8 cellular contexts compared by ENCODE assay signal in the genomic region with DNA sequence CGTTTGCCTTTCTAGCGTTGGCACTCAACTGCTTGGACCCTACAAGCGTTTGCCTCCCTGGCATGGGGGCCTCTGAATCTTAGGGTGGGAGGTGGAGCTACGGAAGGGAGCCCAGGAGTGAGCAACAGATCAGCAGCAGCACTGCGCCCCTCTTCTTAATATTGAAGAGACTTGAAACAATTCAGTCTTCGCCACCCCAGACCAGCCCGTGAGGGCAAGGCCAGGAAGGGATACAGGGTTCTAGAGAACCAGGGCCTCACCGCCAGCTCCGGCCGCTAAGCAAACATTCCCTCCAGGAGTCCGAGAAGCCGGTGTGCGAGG. TPM values are rescaled to one million over a fixed set of nuclear protein-coding genes. Genes with fewer than 3 reads are reported as not detected.
DNase-seq lines count a peak whose midpoint lies in the region; ATAC-seq, FAIRE-seq and TF ChIP-seq lines count a peak whose summit lies in the region.

No MANE protein-coding gene starts in this region.

- peaks cover 64% of the 10 kb centered on the region for H3K27me3 Mint-ChIP-seq in activated T-cell treated with anti-CD3 and anti-CD28 coated beads, Interleukin-2, amount 50 U/mL, for 24 hours
- H3K27me3 Mint-ChIP-seq in central memory CD8-positive, alpha-beta T cell, result peaks cover 64% of the 10 kb centered on the region
- H3K27me3 Mint-ChIP-seq in mesothelial cell of epicardium (ENCODE audit: low read depth), result peaks cover 4% of the 10 kb centered on the region

- no peaks in the 10 kb centered on the region for H3K27me3 ChIP-seq in tibial artery

- no peaks in the 10 kb centered on the region for H3K9me3 Mint-ChIP-seq in activated T-cell treated with anti-CD3 and anti-CD28 coated beads, Interleukin-2, amount 50 U/mL, for 24 hours
- no peaks in the 10 kb centered on the region for H3K9me3 Mint-ChIP-seq in central memory CD8-positive, alpha-beta T cell
- no peaks in the 10 kb centered on the region for H3K9me3 Mint-ChIP-seq in mesothelial cell of epicardium

- peak overlapping the region; percentile 31 for H3K4me3 Mint-ChIP-seq in activated T-cell treated with anti-CD3 and anti-CD28 coated beads, Interleukin-2, amount 50 U/mL, for 24 hours
- peak overlapping the region; percentile 71 for H3K4me3 Mint-ChIP-seq in central memory CD8-positive, alpha-beta T cell
- peak overlapping the region; percentile 80 for H3K4me3 Mint-ChIP-seq in mesothelial cell of epicardium

- peaks cover 17% of the 10 kb centered on the region for H3K4me1 Mint-ChIP-seq in activated T-cell treated with anti-CD3 and anti-CD28 coated beads, Interleukin-2, amount 50 U/mL, for 24 hours (ENCODE audit: low read depth)
- no peaks in the 10 kb centered on the region for H3K4me1 Mint-ChIP-seq in central memory CD8-positive, alpha-beta T cell
- H3K4me1 Mint-ChIP-seq in mesothelial cell of epicardium, result peaks cover 45% of the 10 kb centered on the region

- peak overlapping the region; percentile 84 to 91 for H3K4me3 ChIP-seq in tibial artery

- H3K27ac ChIP-seq in tibial artery, result peak overlapping the region; percentile 93 to 100

- DNase-seq in activated T-cell treated with anti-CD3 and anti-CD28 coated beads, Interleukin-2, amount 50 U/mL, for 24 hours, result no peak
- DNase-seq in activated T-cell treated with anti-CD3 and anti-CD28 coated beads, Interleukin-2, amount 50 U/mL, for 1 hour, result no peak
- DNase-seq in central memory CD8-positive, alpha-beta T cell (ENCODE audit: low spot score in 2 of 2), result no peak
- DNase-seq in mesothelial cell of epicardium (ENCODE audit: low spot score in 2 of 2, unreplicated experiment in 2 of 2), result no peak
- DNase-seq in tibial artery, result peak in 1 of 2 donors; percentile 80
- DNase-seq in AG08395 (ENCODE audit: low spot score), result no peak
- DNase-seq in RCC 7860 (ENCODE audit: low spot score), result no peak

- no peaks in the 10 kb centered on the region for H3K36me3 Mint-ChIP-seq in activated T-cell treated with anti-CD3 and anti-CD28 coated beads, Interleukin-2, amount 50 U/mL, for 24 hours (ENCODE audit: low read depth)
- H3K36me3 Mint-ChIP-seq in central memory CD8-positive, alpha-beta T cell (ENCODE audit: insufficient read depth), result peaks cover 4% of the 10 kb centered on the region
- no peaks in the 10 kb centered on the region for H3K36me3 Mint-ChIP-seq in mesothelial cell of epicardium

- no peaks in the 10 kb centered on the region for H3K36me3 ChIP-seq in tibial artery

- intact Hi-C loops in tibial artery (cut with DNase I; ENCODE audit: low total_unique reads), result no loop called here

- H3K27ac Mint-ChIP-seq in activated T-cell treated with anti-CD3 and anti-CD28 coated beads, Interleukin-2, amount 50 U/mL, for 24 hours, result no peak overlapping the region
- no peak overlapping the region for H3K27ac Mint-ChIP-seq in central memory CD8-positive, alpha-beta T cell (ENCODE audit: low read depth)
- peak overlapping the region; percentile 92 for H3K27ac Mint-ChIP-seq in mesothelial cell of epicardium

- TF ChIP-seq CTCF in mesothelial cell of epicardium (IDR thresholded peaks at IDR 0.05; ENCODE audit: unreplicated experiment) (no peak), tibial artery (IDR thresholded peaks at IDR 0.05) (no peak)

- no peak for ATAC-seq in central memory CD8-positive, alpha-beta T cell (replicated peaks; ENCODE audit: extremely low read depth, poor library complexity, severe bottlenecking)
- no peak for ATAC-seq in GM18907 (IDR thresholded peaks at IDR 0.05; ENCODE audit: unreplicated experiment)

- peaks cover 0 to 69% (median 41%) of the 10 kb centered on the region in 4 donors for H3K4me1 ChIP-seq in tibial artery

- no peaks in the 10 kb centered on the region for H3K9me3 ChIP-seq in tibial artery

- no peak for FAIRE-seq in RCC 7860 (lab: Jason Lieb, UNC)

RNA-seq across cellular contexts. Expression of gene GPRC5C, which starts 1.5 kb away (rescaled TPM):
- total RNA-seq in mesothelial cell of epicardium, result 37.2 to 44.2 TPM (median 38.7 TPM) in 3 replicates

RNA-seq across cellular contexts. Expression of gene CD300A, which starts 36.1 kb away (rescaled TPM):
- total RNA-seq in mesothelial cell of epicardium, result not detected in 3 replicates
